Comparison of ENCODE assay signal across 28 cellular contexts in genomic region chr19:5784581-5785147, GRCh38.
"Had no signal": no experiment of that assay in that cellular context is flagged by ENCODE, and none has a peak within 500 bp of the region (broad histone marks: within the 10 kb centered on the region; RNA-seq: fewer than 3 reads in every experiment).

Gene PRR22 (minus strand): TSS chr19:5784746. CDS start chr19:5784660, 86 bp downstream.

- H3K27me3 ChIP-seq: gastroesophageal sphincter, hepatocyte, uterus had no signal

- H3K9ac ChIP-seq: parathyroid adenoma had no signal

- H3K4me3 Mint-ChIP-seq: activated CD4-positive, alpha-beta memory T cell treated with anti-CD3 and anti-CD28 coated beads, Interleukin-2, amount 10 ng/mL, durations not matched to agents 7 days and 5 days; activated CD4-positive, alpha-beta T cell treated with anti-CD3 and anti-CD28 coated beads, Interleukin-2, amount 10 ng/mL, durations not matched to agents 7 days and 5 days; activated naive CD4-positive, alpha-beta T cell treated with anti-CD3 and anti-CD28 coated beads for 36 hours; activated naive CD8-positive, alpha-beta T cell treated with anti-CD3 and anti-CD28 coated beads, Interleukin-2, amount 10 ng/mL, durations not matched to agents 7 days and 5 days; activated T-cell treated with anti-CD3 and anti-CD28 coated beads, Interleukin-2, amount 50 U/mL, for 72 hours; stimulated activated memory B cell treated with anti-CD40 and anti-IgM and Interleukin-4, amounts not matched to agents 10 μg/mL and 1 μg/mL and 100 μg/mL, for 72 hours; T-helper 1 cell treated with Interleukin-12 subunit alpha and Interleukin-12 subunit beta and Interleukin-4 antibody, amounts not matched to agents 30 μg/mL and 1 μg/mL, for 36 hours; type B pancreatic cell had no signal

- ATAC-seq: gastroesophageal sphincter; stimulated activated memory B cell treated with anti-CD40 and anti-IgM and Interleukin-4, amounts not matched to agents 10 μg/mL and 1 μg/mL and 100 μg/mL, for 72 hours had no signal

- H3K27ac ChIP-seq: gastroesophageal sphincter, hepatocyte, left ventricle myocardium inferior, parathyroid adenoma, psoas muscle, uterus had no signal

- H2AFZ ChIP-seq: hepatocyte, parathyroid adenoma had no signal

- H3K4me3 ChIP-seq: gastroesophageal sphincter, hepatocyte, left ventricle myocardium inferior, lung, psoas muscle, smooth muscle cell, uterus had no signal

- H3K4me2 ChIP-seq: hepatocyte, smooth muscle cell had no signal

- H3K27ac Mint-ChIP-seq: activated CD4-positive, alpha-beta memory T cell treated with anti-CD3 and anti-CD28 coated beads, Interleukin-2, amount 10 ng/mL, durations not matched to agents 7 days and 5 days; activated CD4-positive, alpha-beta T cell treated with anti-CD3 and anti-CD28 coated beads, Interleukin-2, amount 10 ng/mL, durations not matched to agents 7 days and 5 days; activated naive CD4-positive, alpha-beta T cell treated with anti-CD3 and anti-CD28 coated beads for 36 hours; activated naive CD8-positive, alpha-beta T cell treated with anti-CD3 and anti-CD28 coated beads, Interleukin-2, amount 10 ng/mL, durations not matched to agents 7 days and 5 days; activated T-cell treated with anti-CD3 and anti-CD28 coated beads, Interleukin-2, amount 50 U/mL, for 72 hours; stimulated activated memory B cell treated with anti-CD40 and anti-IgM and Interleukin-4, amounts not matched to agents 10 μg/mL and 1 μg/mL and 100 μg/mL, for 72 hours; T-helper 1 cell treated with Interleukin-12 subunit alpha and Interleukin-12 subunit beta and Interleukin-4 antibody, amounts not matched to agents 30 μg/mL and 1 μg/mL, for 36 hours; type B pancreatic cell had no signal

- H3K36me3 Mint-ChIP-seq: type B pancreatic cell had no signal

- H3K36me3 ChIP-seq: uterus had no signal

- H3K9me3 ChIP-seq: gastroesophageal sphincter, left ventricle myocardium inferior, psoas muscle, uterus had no signal

- H3K4me1 ChIP-seq: parathyroid adenoma, uterus had no signal

- H3K4me1 Mint-ChIP-seq: activated CD4-positive, alpha-beta T cell treated with anti-CD3 and anti-CD28 coated beads, Interleukin-2, amount 10 ng/mL, durations not matched to agents 7 days and 5 days; activated naive CD8-positive, alpha-beta T cell treated with anti-CD3 and anti-CD28 coated beads, Interleukin-2, amount 10 ng/mL, durations not matched to agents 7 days and 5 days had no signal

- DNase-seq: activated CD4-positive, alpha-beta memory T cell treated with anti-CD3 and anti-CD28 coated beads, Interleukin-2, amount 10 ng/mL, durations not matched to agents 7 days and 5 days; activated CD4-positive, alpha-beta T cell treated with anti-CD3 and anti-CD28 coated beads for 1 hour; activated CD4-positive, alpha-beta T cell treated with anti-CD3 and anti-CD28 coated beads, Interleukin-2, amount 10 ng/mL, durations not matched to agents 7 days and 5 days; activated effector memory CD4-positive, alpha-beta T cell treated with Interleukin-2 at 50 U/mL for 16 hours; activated naive CD4-positive, alpha-beta T cell treated with anti-CD3 and anti-CD28 coated beads for 36 hours; activated naive CD8-positive, alpha-beta T cell treated with anti-CD3 and anti-CD28 coated beads, Interleukin-2, amount 10 ng/mL, durations not matched to agents 7 days and 5 days; activated T-cell treated with anti-CD3 and anti-CD28 coated beads, Interleukin-2, amount 50 U/mL, for 72 hours; amniotic stem cell; caudate nucleus; cortex of kidney; islet precursor cell; left ventricle myocardium inferior; mesendoderm; nucleus accumbens; psoas muscle; stimulated activated CD4-positive, alpha-beta T cell treated with anti-CD3 and anti-CD28 coated beads, Interleukin-1b, Interleukin-23, amount 100 ng/mL, for 48 hours; stimulated activated CD4-positive, alpha-beta T cell treated with anti-CD3 and anti-CD28 coated beads, Interleukin-4, amount 100 ng/mL, for 4 hours; stimulated activated CD8-positive, alpha-beta memory T cell treated with anti-CD3 and anti-CD28 coated beads, Interleukin-4, amount 100 ng/mL, for 48 hours; SW 1271; uterus had no signal

- H3K27me3 Mint-ChIP-seq: activated CD4-positive, alpha-beta memory T cell treated with anti-CD3 and anti-CD28 coated beads, Interleukin-2, amount 10 ng/mL, durations not matched to agents 7 days and 5 days; activated CD4-positive, alpha-beta T cell treated with anti-CD3 and anti-CD28 coated beads, Interleukin-2, amount 10 ng/mL, durations not matched to agents 7 days and 5 days; activated naive CD8-positive, alpha-beta T cell treated with anti-CD3 and anti-CD28 coated beads, Interleukin-2, amount 10 ng/mL, durations not matched to agents 7 days and 5 days; stimulated activated memory B cell treated with anti-CD40 and anti-IgM and Interleukin-4, amounts not matched to agents 10 μg/mL and 1 μg/mL and 100 μg/mL, for 72 hours; type B pancreatic cell had no signal

- H3K9me3 Mint-ChIP-seq: activated CD4-positive, alpha-beta memory T cell treated with anti-CD3 and anti-CD28 coated beads, Interleukin-2, amount 10 ng/mL, durations not matched to agents 7 days and 5 days; activated CD4-positive, alpha-beta T cell treated with anti-CD3 and anti-CD28 coated beads, Interleukin-2, amount 10 ng/mL, durations not matched to agents 7 days and 5 days; activated naive CD4-positive, alpha-beta T cell treated with anti-CD3 and anti-CD28 coated beads for 36 hours; activated naive CD8-positive, alpha-beta T cell treated with anti-CD3 and anti-CD28 coated beads, Interleukin-2, amount 10 ng/mL, durations not matched to agents 7 days and 5 days; activated T-cell treated with anti-CD3 and anti-CD28 coated beads, Interleukin-2, amount 50 U/mL, for 72 hours; stimulated activated memory B cell treated with anti-CD40 and anti-IgM and Interleukin-4, amounts not matched to agents 10 μg/mL and 1 μg/mL and 100 μg/mL, for 72 hours; T-helper 1 cell treated with Interleukin-12 subunit alpha and Interleukin-12 subunit beta and Interleukin-4 antibody, amounts not matched to agents 30 μg/mL and 1 μg/mL, for 36 hours; type B pancreatic cell had no signal
